In genomic region chr7:3232228-3232627, GRCh38 we compare ENCODE assay signal across 21 cellular contexts.
DNase-seq lines count a peak whose midpoint lies in the region; TF ChIP-seq lines count a peak whose summit lies in the region.
"Had no signal": no experiment of that assay in that cellular context is flagged by ENCODE, and none has a peak within 500 bp of the region (broad histone marks: within the 10 kb centered on the region; RNA-seq: fewer than 3 reads in every experiment).

No MANE protein-coding gene starts in this region.

- no peak for TF ChIP-seq CTCF in HEK293 (tag by site-specific recombination; IDR thresholded peaks at IDR 0.05)
- TF ChIP-seq CTCF in brain microvascular endothelial cell (IDR thresholded peaks at IDR 0.05; ENCODE audit: low read depth, low read length, missing control alignments), result no peak
- no peak for TF ChIP-seq CTCF in fibroblast of the aortic adventitia (IDR thresholded peaks at IDR 0.05; ENCODE audit: insufficient read depth, low read length)

- H3K27me3 Mint-ChIP-seq in activated T-helper 1 cell treated with anti-CD3 and anti-CD28 coated beads, Interleukin-12 subunit alpha, Interleukin-12 subunit beta, Interleukin-2, Interleukin-4 antibody, amounts not matched to agents 30 ng/mL and 10 ng/mL and 1 ng/mL, durations not matched to agents 14 hours and 24 hours and 36 hours (ENCODE audit: insufficient read depth), result peaks cover 3% of the 10 kb centered on the region

- H3K4me1 Mint-ChIP-seq in activated T-helper 1 cell treated with anti-CD3 and anti-CD28 coated beads, Interleukin-12 subunit alpha, Interleukin-12 subunit beta, Interleukin-2, Interleukin-4 antibody, amounts not matched to agents 30 ng/mL and 10 ng/mL and 1 ng/mL, durations not matched to agents 14 hours and 24 hours and 36 hours (ENCODE audit: low read depth), result peaks cover 13% of the 10 kb centered on the region
- H3K4me1 Mint-ChIP-seq: GM23338 had no signal

- in situ Hi-C loops in brain microvascular endothelial cell (cut with HindIII; ENCODE audit: low pct_ligation_motif_present, low sequenced_read_pairs), result no loop called here

- H3K27ac Mint-ChIP-seq in activated T-helper 1 cell treated with anti-CD3 and anti-CD28 coated beads, Interleukin-12 subunit alpha, Interleukin-12 subunit beta, Interleukin-2, Interleukin-4 antibody, amounts not matched to agents 30 ng/mL and 10 ng/mL and 1 ng/mL, durations not matched to agents 14 hours and 24 hours and 36 hours, result no peak overlapping the region
- H3K27ac Mint-ChIP-seq: CD14-positive monocyte, GM23338 had no signal

- H3K9me3 Mint-ChIP-seq in activated T-helper 1 cell treated with anti-CD3 and anti-CD28 coated beads, Interleukin-12 subunit alpha, Interleukin-12 subunit beta, Interleukin-2, Interleukin-4 antibody, amounts not matched to agents 30 ng/mL and 10 ng/mL and 1 ng/mL, durations not matched to agents 14 hours and 24 hours and 36 hours, result peaks cover 18% of the 10 kb centered on the region

- CTCF ChIA-PET in HEK293 (lab: Yijun Ruan, JAX), result interaction anchor here (0.6 to 0.7 kb wide), 2 partner anchors 163 to 167 kb away, joined by 3 to 4 read pairs; no protein-coding TSS in a partner anchor

- H3K36me3 Mint-ChIP-seq in activated T-helper 1 cell treated with anti-CD3 and anti-CD28 coated beads, Interleukin-12 subunit alpha, Interleukin-12 subunit beta, Interleukin-2, Interleukin-4 antibody, amounts not matched to agents 30 ng/mL and 10 ng/mL and 1 ng/mL, durations not matched to agents 14 hours and 24 hours and 36 hours (ENCODE audit: low read depth), result peaks cover 2% of the 10 kb centered on the region
- H3K36me3 Mint-ChIP-seq: CD14-positive monocyte had no signal

- DNase-seq in brain microvascular endothelial cell (peak; percentile 56), fibroblast of the aortic adventitia (ENCODE audit: low read depth) (peak; percentile 91), stromal cell of bone marrow (ENCODE audit: low read depth) (peak; percentile 8), SW480 (ENCODE audit: low spot score) (no peak), NCI-H187 treated with DMSO at 0.1 percent for 48 hours (lab: John Stamatoyannopoulos, UW) (no peak)
- no peak for DNase-seq in activated T-helper 1 cell treated with anti-CD3 and anti-CD28 coated beads, Interleukin-12 subunit alpha, Interleukin-12 subunit beta, Interleukin-2, Interleukin-4 antibody, amounts not matched to agents 30 ng/mL and 10 ng/mL and 1 ng/mL, durations not matched to agents 14 hours and 24 hours and 36 hours (ENCODE audit: low spot score)
- DNase-seq: Caco-2; DMS53; NCI-H1436 treated with DMSO at 0.1 percent for 48 hours; NCI-H2081 treated with DMSO at 0.1 percent for 48 hours; NCI-H2227 treated with DMSO at 0.1 percent for 48 hours; NCI-H524 treated with DMSO at 0.1 percent for 48 hours; NK-92 treated with Interleukin-12 subunit alpha and Interleukin-12 subunit beta, amount 100 ng/mL, for 24 hours; OCI-M1 had no signal

- H3K27me3 ChIP-seq in brain microvascular endothelial cell (replicated peaks), result no peaks in the 10 kb centered on the region

- intact Hi-C loops in activated T-helper 1 cell treated with anti-CD3 and anti-CD28 coated beads, Interleukin-12 subunit alpha, Interleukin-12 subunit beta, Interleukin-2, Interleukin-4 antibody, amounts not matched to agents 30 ng/mL and 10 ng/mL and 1 ng/mL, durations not matched to agents 14 hours and 24 hours and 36 hours (cut with micrococcal nuclease), result no loop called here

- H3K27ac ChIP-seq in HEK293 (ENCODE audit: extremely low read depth, low read depth, low read length) (no peak overlapping the region), brain microvascular endothelial cell (no peak overlapping the region)
- H3K27ac ChIP-seq: A549, HL-60, RWPE1 had no signal

- POLR2A ChIA-PET in HEK293 (lab: Yijun Ruan, JAX), result interaction anchor here (1.1 kb wide), 1 partner anchor 13 kb away, joined by 3 read pairs; no protein-coding TSS in a partner anchor

- H3K4me3 Mint-ChIP-seq in activated T-helper 1 cell treated with anti-CD3 and anti-CD28 coated beads, Interleukin-12 subunit alpha, Interleukin-12 subunit beta, Interleukin-2, Interleukin-4 antibody, amounts not matched to agents 30 ng/mL and 10 ng/mL and 1 ng/mL, durations not matched to agents 14 hours and 24 hours and 36 hours, result no peak overlapping the region
- H3K4me3 Mint-ChIP-seq: CD14-positive monocyte, GM23338 had no signal

- H3K36me3 ChIP-seq in HEK293 (ENCODE audit: control insufficient read depth in 2 of 2, insufficient read depth in 1 of 2, low read length in 2 of 2), result no peaks in the 10 kb centered on the region
- H3K36me3 ChIP-seq in brain microvascular endothelial cell (replicated peaks), result no peaks in the 10 kb centered on the region

- no peaks in the 10 kb centered on the region; the same call in 1 of the 2 replicates for H3K9me3 ChIP-seq in HEK293 (ENCODE audit: control insufficient read depth, insufficient read depth, low read depth, low read length)

- no peaks in the 10 kb centered on the region for H3K4me1 ChIP-seq in HEK293 (ENCODE audit: control insufficient read depth, insufficient read depth, low read length)
- H3K4me1 ChIP-seq: A549, Caco-2 had no signal

- H3K4me3 ChIP-seq in HEK293 (ENCODE audit: low read depth, low read length) (no peak overlapping the region), brain microvascular endothelial cell (ENCODE audit: low read depth, low read length) (no peak overlapping the region), fibroblast of the aortic adventitia (ENCODE audit: low read depth, low read length) (no peak overlapping the region)
- H3K4me3 ChIP-seq: A549, GM12878, GM23338 had no signal

TF ChIP-seq in HEK293, 187 proteins besides CTCF, POLR2A, EP300 and RAD21:
- no peak for TF ChIP-seq SP3 (tag by site-specific recombination; IDR thresholded peaks at IDR 0.05)
- TF ChIP-seq ZSCAN4 (tag by site-specific recombination; IDR thresholded peaks at IDR 0.05), result peak; percentile 26; the same call in 1 of the 2 replicates
- TF ChIP-seq ZFP69B (tag by site-specific recombination; IDR thresholded peaks at IDR 0.05), result no peak

Comparison
In these comparisons a context has a peak if more than half of its experiments do, and no peak if none do; other contexts are left out.
1. DNase-seq: peak in brain microvascular endothelial cell (single experiment), fibroblast of the aortic adventitia (single experiment) and stromal cell of bone marrow (single experiment); none in SW480 (single experiment), NCI-H187 treated with DMSO at 0.1 percent for 48 hours (single experiment) and activated T-helper 1 cell treated with anti-CD3 and anti-CD28 coated beads, Interleukin-12 subunit alpha, Interleukin-12 subunit beta, Interleukin-2, Interleukin-4 antibody, amounts not matched to agents 30 ng/mL and 10 ng/mL and 1 ng/mL, durations not matched to agents 14 hours and 24 hours and 36 hours (single experiment).